In the genomic region with DNA sequence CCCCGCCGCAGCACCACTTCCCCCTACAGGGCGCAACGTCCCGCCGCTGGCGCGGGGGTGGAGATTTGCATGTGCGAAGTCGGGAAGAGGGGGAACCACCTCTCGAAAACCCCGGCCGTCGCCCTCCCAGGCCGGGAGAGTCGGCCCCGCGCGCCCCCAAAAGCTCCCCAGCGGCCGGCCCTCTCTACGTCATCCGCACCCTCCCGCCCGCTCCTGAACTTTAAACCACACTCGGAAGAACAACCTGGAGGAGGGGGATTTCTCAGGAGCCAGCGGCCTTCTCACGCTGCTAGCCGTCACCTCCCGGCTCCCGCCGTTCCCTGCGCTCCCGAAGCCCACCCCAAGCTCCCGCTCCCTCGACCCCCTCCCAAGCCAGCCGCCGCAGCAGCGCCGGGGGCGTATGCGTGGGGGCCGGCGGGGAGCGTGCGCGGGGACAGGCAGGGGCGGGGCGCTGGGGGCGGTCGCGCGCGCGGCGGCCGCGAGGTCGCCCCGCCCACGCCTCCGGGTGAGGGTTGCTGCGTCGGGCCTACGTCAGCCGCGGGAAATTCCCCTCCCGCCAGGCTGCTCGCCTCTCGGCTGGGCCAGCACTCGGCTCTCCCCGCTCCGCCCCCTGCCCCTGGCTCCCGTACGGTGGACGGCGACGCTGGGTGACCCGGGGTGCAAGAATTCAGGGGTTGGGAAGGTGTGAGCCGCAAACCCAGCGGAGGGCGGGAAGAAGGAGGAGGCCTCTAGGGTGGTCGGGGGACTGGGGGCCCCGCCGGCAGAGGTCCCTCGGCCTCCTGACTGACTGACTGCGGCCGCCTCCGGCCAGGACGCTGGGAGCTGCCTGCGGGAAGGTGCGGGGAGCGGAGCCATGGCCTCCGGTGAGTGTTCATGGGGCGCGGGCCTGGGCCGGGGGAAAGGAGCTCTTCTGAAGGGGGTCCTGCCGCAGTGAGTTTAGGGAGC, we compare ENCODE assay signal across 8 cellular contexts. TPM values are rescaled to one million over a fixed set of nuclear protein-coding genes. Genes with fewer than 3 reads are reported as not detected.
DNase-seq lines count a peak whose midpoint lies in the region; ATAC-seq and TF ChIP-seq lines count a peak whose summit lies in the region.

A gene (plus strand): TSS at position 587 of the 945 bp plus-strand sequence. CDS start 267 bp downstream, at position 854.

- peak within 1 kb of the TSS; percentile 92 for H3K27ac ChIP-seq in HUES64 (ENCODE audit: low read depth, low read length)
- H3K27ac ChIP-seq in mucosa of rectum (ENCODE audit: low read depth in 2 of 2, low read length in 2 of 2) = peak within 1 kb of the TSS; percentile 97 to 99

- H3K9ac ChIP-seq in HUES64 (ENCODE audit: low read depth, low read length) (peak within 1 kb of the TSS; percentile 84), mucosa of rectum (ENCODE audit: low read depth in 1 of 2, low read length in 2 of 2) (peak within 1 kb of the TSS; percentile 95 to 100)

- DNase-seq in DMS153 (lab: John Stamatoyannopoulos, UW) (peak; percentile 69), OCI-M1 (lab: John Stamatoyannopoulos, UW) (peak; percentile 93), activated T-cell treated with anti-CD3 and anti-CD28 coated beads for 48 hours (ENCODE audit: low read depth) (peak; percentile 92), erythroblast (lab: John Stamatoyannopoulos, UW) (peak; percentile 93 to 97)
- peak; percentile 72 to 88 for DNase-seq in stimulated activated CD8-positive, alpha-beta memory T cell treated with anti-CD3 and anti-CD28 coated beads, Interleukin-4, amount 100 ng/mL, for 4 hours (ENCODE audit: low read depth in 2 of 2, low spot score in 1 of 2)

- peak; percentile 79 for ATAC-seq in GM21515 (IDR thresholded peaks at IDR 0.05; ENCODE audit: unreplicated experiment)

- H3K27me3 ChIP-seq in HUES64 (ENCODE audit: insufficient read depth, low read length) (peaks cover 12% of the 10 kb centered on the region), mucosa of rectum (ENCODE audit: control insufficient read depth in 2 of 2, insufficient read depth in 2 of 2, low read length in 2 of 2) (no peaks in the 10 kb centered on the region)

- peak within 1 kb of the TSS; percentile 89 for H3K4me3 ChIP-seq in HUES64 (ENCODE audit: low read length)
- peak within 1 kb of the TSS; percentile 83 to 97 for H3K4me3 ChIP-seq in mucosa of rectum (ENCODE audit: low read length in 2 of 2)

- peaks cover 25% of the 10 kb centered on the region for H3K4me1 ChIP-seq in HUES64 (ENCODE audit: insufficient read depth, low read length)
- H3K4me1 ChIP-seq in mucosa of rectum (ENCODE audit: control insufficient read depth in 2 of 2, insufficient read depth in 2 of 2, low read length in 2 of 2) = peaks cover 9% of the 10 kb centered on the region in 2 donors

- under 1% methylated on average over 98 of the region's 98 CpGs for WGBS in HUES64

- peak; percentile 83 for TF ChIP-seq POLR2A in erythroblast (IDR thresholded peaks at IDR 0.05; ENCODE audit: low read length)

- H3K9me3 ChIP-seq in HUES64 (ENCODE audit: insufficient read depth, low read depth, low read length) (no peaks in the 10 kb centered on the region), mucosa of rectum (ENCODE audit: control insufficient read depth in 2 of 2, low read length in 2 of 2) (no peaks in the 10 kb centered on the region)

- no peaks in the 10 kb centered on the region for H3K36me3 ChIP-seq in HUES64 (ENCODE audit: insufficient read depth, low read length)
- H3K36me3 ChIP-seq in mucosa of rectum (ENCODE audit: control insufficient read depth in 2 of 2, insufficient read depth in 2 of 2, low read length in 2 of 2) = no peaks in the 10 kb centered on the region

RNA-seq across cellular contexts. Expression of the gene that starts here (rescaled TPM):
- polyA plus RNA-seq in HUES64 (2013, experiment 1 of 2) = 2.3 TPM
- polyA plus RNA-seq in HUES64 (2013, experiment 2 of 2) = 2.5 TPM

Comparison
In these comparisons a context has a peak if more than half of its experiments do, and no peak if none do; other contexts are left out.
1. Peak in every context shown above with its lines: DNase-seq, ATAC-seq, H3K4me3 ChIP-seq and H3K27ac ChIP-seq.